Comparison of ENCODE assay signal across 26 cellular contexts in genomic region chr19:5098646-5099045, GRCh38.
"Had no signal": no experiment of that assay in that cellular context is flagged by ENCODE, and none has a peak within 500 bp of the region (broad histone marks: within the 10 kb centered on the region; RNA-seq: fewer than 3 reads in every experiment).

No MANE protein-coding gene starts in this region.

- H3K9me3 ChIP-seq: neutrophil, prostate gland had no signal

- H3K4me3 ChIP-seq: hepatocyte, left ventricle myocardium inferior, lung, neural progenitor cell, prostate gland, sigmoid colon, spleen, suprapubic skin, thoracic aorta, tibial artery, uterus had no signal

- ATAC-seq: natural killer cell; right cardiac atrium; stimulated activated effector memory CD8-positive, alpha-beta T cell treated with anti-CD3 and anti-CD28 coated beads, Interleukin-12 subunit alpha, Interleukin-12 subunit beta, amount 100 ng/mL, for 72 hours had no signal

- H3K4me2 ChIP-seq: hepatocyte, neural progenitor cell had no signal

- H3K4me1 Mint-ChIP-seq: stimulated activated effector memory CD8-positive, alpha-beta T cell treated with anti-CD3 and anti-CD28 coated beads, Interleukin-12 subunit alpha, Interleukin-12 subunit beta, amount 100 ng/mL, for 72 hours had no signal

- FAIRE-seq: small intestine had no signal

- H3K27me3 ChIP-seq: hepatocyte, neural progenitor cell, neutrophil, sigmoid colon, spleen, suprapubic skin, tibial artery, uterus had no signal

- H3K4me3 Mint-ChIP-seq: mesothelial cell of epicardium; naive B cell; natural killer cell; nephron progenitor cell; neural progenitor cell; stimulated activated effector memory CD8-positive, alpha-beta T cell treated with anti-CD3 and anti-CD28 coated beads, Interleukin-12 subunit alpha, Interleukin-12 subunit beta, amount 100 ng/mL, for 72 hours; stimulated activated naive CD8-positive, alpha-beta T cell treated with anti-CD3 and anti-CD28 coated beads, Interleukin-15, Interleukin-2, amounts not matched to agents 100 ng/mL and 50 ng/mL, for 24 hours; type B pancreatic cell had no signal

- DNase-seq: islet precursor cell; left ventricle myocardium inferior; mesendoderm; naive B cell; natural killer cell; nephron progenitor cell; occipital lobe; right cardiac atrium; sigmoid colon; small intestine; spleen; stimulated activated CD4-positive, alpha-beta T cell treated with anti-CD3 and anti-CD28 coated beads, Interleukin-4, amount 100 ng/mL, for 24 hours; stimulated activated naive CD4-positive, alpha-beta T cell; tibial artery; uterus had no signal

- H3K9ac ChIP-seq: neural progenitor cell had no signal

- H3K36me3 ChIP-seq: prostate gland, uterus had no signal

- H3K27ac ChIP-seq: hepatocyte, left ventricle myocardium inferior, neural progenitor cell, prostate gland, sigmoid colon, spleen, suprapubic skin, thoracic aorta, tibial artery, uterus had no signal

- H3K27me3 Mint-ChIP-seq: naive B cell; stimulated activated naive CD8-positive, alpha-beta T cell treated with anti-CD3 and anti-CD28 coated beads, Interleukin-15, Interleukin-2, amounts not matched to agents 100 ng/mL and 50 ng/mL, for 24 hours; type B pancreatic cell had no signal

- H2AFZ ChIP-seq: hepatocyte, neural progenitor cell had no signal

- H3K4me1 ChIP-seq: uterus had no signal

- H3K27ac Mint-ChIP-seq: mesothelial cell of epicardium; natural killer cell; nephron progenitor cell; neural progenitor cell; stimulated activated effector memory CD8-positive, alpha-beta T cell treated with anti-CD3 and anti-CD28 coated beads, Interleukin-12 subunit alpha, Interleukin-12 subunit beta, amount 100 ng/mL, for 72 hours; stimulated activated naive CD8-positive, alpha-beta T cell treated with anti-CD3 and anti-CD28 coated beads, Interleukin-15, Interleukin-2, amounts not matched to agents 100 ng/mL and 50 ng/mL, for 24 hours; type B pancreatic cell had no signal
